In genomic region chr9:37800631-37801286, GRCh38 we compare ENCODE assay signal across 1 cellular context.
A peak's percentile ranks its signal among the peaks of the same experiment; 100 is the strongest.
TF ChIP-seq lines count a peak whose summit lies in the region.

TSS of gene DCAF10 (plus strand) at chr9:37800797. CDS start at chr9:37800867, 70 bp downstream.

TF ChIP-seq in K562, 482 proteins besides CTCF, POLR2A, EP300 and RAD21 (continued from another document and continues in another):
- no peak for TF ChIP-seq TAF15 (IDR thresholded peaks at IDR 0.05; ENCODE audit: low read depth, low read length)
- TF ChIP-seq HIVEP1 (CRISPR knock-in tag; IDR thresholded peaks at IDR 0.05) = no peak
- peak; percentile 67 to 72; a peak in 2 of 4 replicates for TF ChIP-seq FOXK2 (conservative IDR thresholded peaks at IDR 0.05 in 1 of 2, IDR thresholded peaks at IDR 0.05 in 1 of 2; ENCODE audit: low read depth in 2 of 2)
- no peak for TF ChIP-seq CEBPB (tag; IDR thresholded peaks at IDR 0.05)
- TF ChIP-seq NCOA1 (IDR thresholded peaks at IDR 0.05; ENCODE audit: low read depth) = peak; percentile 100
- no peak for TF ChIP-seq IRF9 (tag; IDR thresholded peaks at IDR 0.05)
- TF ChIP-seq ZBTB49 (CRISPR knock-in tag; IDR thresholded peaks at IDR 0.05; ENCODE audit: borderline replicate concordance) = peak; percentile 22; the same call in 1 of the 2 replicates
- 0 out of 2 replicates have a peak, but pooled peaks have one; percentile 3 for TF ChIP-seq NFRKB (IDR thresholded peaks at IDR 0.05; ENCODE audit: low read depth)
- TF ChIP-seq ELF1 (tag; IDR thresholded peaks at IDR 0.05) = no peak
- TF ChIP-seq PCBP2 (IDR thresholded peaks at IDR 0.05; ENCODE audit: low read depth, low read length, poor library complexity, severe bottlenecking) = no peak
- TF ChIP-seq U2AF1 (optimal IDR thresholded peaks at IDR 0.05; ENCODE audit: low read depth, low read length) = peak; percentile 99
- 0 out of 2 replicates have a peak, but pooled peaks have one; percentile 55 for TF ChIP-seq ELF4 (CRISPR knock-in tag; IDR thresholded peaks at IDR 0.05)
- no peak; the same call in none of the 2 replicates for TF ChIP-seq NR3C1 (CRISPR knock-in tag; IDR thresholded peaks at IDR 0.05)
- TF ChIP-seq TEAD4 (IDR thresholded peaks at IDR 0.05; ENCODE audit: low read length) = peak; percentile 59
- TF ChIP-seq TEAD4 (CRISPR knock-in tag; IDR thresholded peaks at IDR 0.05; ENCODE audit: borderline replicate concordance) = peak; percentile 12; the same call in 1 of the 2 replicates
- no peak for TF ChIP-seq ZBTB34 (CRISPR knock-in tag; IDR thresholded peaks at IDR 0.05)
- no peak for TF ChIP-seq RFX7 (CRISPR knock-in tag; IDR thresholded peaks at IDR 0.05)
- no peak for TF ChIP-seq ETS2 (tag; IDR thresholded peaks at IDR 0.05; ENCODE audit: borderline replicate concordance, poor library complexity, severe bottlenecking)
- peak; percentile 53; the same call in 1 of the 2 replicates for TF ChIP-seq CREB1 (IDR thresholded peaks at IDR 0.05)
- peak; percentile 79 for TF ChIP-seq CREB1 (CRISPR knock-in tag; IDR thresholded peaks at IDR 0.05)
- TF ChIP-seq, protein P1, sequence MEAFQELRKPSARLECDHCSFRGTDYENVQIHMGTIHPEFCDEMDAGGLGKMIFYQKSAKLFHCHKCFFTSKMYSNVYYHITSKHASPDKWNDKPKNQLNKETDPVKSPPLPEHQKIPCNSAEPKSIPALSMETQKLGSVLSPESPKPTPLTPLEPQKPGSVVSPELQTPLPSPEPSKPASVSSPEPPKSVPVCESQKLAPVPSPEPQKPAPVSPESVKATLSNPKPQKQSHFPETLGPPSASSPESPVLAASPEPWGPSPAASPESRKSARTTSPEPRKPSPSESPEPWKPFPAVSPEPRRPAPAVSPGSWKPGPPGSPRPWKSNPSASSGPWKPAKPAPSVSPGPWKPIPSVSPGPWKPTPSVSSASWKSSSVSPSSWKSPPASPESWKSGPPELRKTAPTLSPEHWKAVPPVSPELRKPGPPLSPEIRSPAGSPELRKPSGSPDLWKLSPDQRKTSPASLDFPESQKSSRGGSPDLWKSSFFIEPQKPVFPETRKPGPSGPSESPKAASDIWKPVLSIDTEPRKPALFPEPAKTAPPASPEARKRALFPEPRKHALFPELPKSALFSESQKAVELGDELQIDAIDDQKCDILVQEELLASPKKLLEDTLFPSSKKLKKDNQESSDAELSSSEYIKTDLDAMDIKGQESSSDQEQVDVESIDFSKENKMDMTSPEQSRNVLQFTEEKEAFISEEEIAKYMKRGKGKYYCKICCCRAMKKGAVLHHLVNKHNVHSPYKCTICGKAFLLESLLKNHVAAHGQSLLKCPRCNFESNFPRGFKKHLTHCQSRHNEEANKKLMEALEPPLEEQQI (IDR thresholded peaks at IDR 0.05) = peak; percentile 92
- peak; percentile 19; the same call in 1 of the 2 replicates for TF ChIP-seq ZFPM2 (CRISPR knock-in tag; IDR thresholded peaks at IDR 0.05)
- peak; percentile 88 for TF ChIP-seq RBFOX2 (IDR thresholded peaks at IDR 0.05; ENCODE audit: low read depth, low read length)
- no peak for TF ChIP-seq CHD1 (IDR thresholded peaks at IDR 0.05; ENCODE audit: low read length)
- no peak; the same call in 1 of the 2 replicates for TF ChIP-seq ZNF212 (CRISPR knock-in tag; IDR thresholded peaks at IDR 0.05)
- peak; percentile 69; the same call in 1 of the 2 replicates for TF ChIP-seq HDAC2 (IDR thresholded peaks at IDR 0.05)
- TF ChIP-seq EZH2 (IDR thresholded peaks at IDR 0.05; ENCODE audit: borderline replicate concordance, low read depth, low read length) = no peak
- TF ChIP-seq, protein P2, sequence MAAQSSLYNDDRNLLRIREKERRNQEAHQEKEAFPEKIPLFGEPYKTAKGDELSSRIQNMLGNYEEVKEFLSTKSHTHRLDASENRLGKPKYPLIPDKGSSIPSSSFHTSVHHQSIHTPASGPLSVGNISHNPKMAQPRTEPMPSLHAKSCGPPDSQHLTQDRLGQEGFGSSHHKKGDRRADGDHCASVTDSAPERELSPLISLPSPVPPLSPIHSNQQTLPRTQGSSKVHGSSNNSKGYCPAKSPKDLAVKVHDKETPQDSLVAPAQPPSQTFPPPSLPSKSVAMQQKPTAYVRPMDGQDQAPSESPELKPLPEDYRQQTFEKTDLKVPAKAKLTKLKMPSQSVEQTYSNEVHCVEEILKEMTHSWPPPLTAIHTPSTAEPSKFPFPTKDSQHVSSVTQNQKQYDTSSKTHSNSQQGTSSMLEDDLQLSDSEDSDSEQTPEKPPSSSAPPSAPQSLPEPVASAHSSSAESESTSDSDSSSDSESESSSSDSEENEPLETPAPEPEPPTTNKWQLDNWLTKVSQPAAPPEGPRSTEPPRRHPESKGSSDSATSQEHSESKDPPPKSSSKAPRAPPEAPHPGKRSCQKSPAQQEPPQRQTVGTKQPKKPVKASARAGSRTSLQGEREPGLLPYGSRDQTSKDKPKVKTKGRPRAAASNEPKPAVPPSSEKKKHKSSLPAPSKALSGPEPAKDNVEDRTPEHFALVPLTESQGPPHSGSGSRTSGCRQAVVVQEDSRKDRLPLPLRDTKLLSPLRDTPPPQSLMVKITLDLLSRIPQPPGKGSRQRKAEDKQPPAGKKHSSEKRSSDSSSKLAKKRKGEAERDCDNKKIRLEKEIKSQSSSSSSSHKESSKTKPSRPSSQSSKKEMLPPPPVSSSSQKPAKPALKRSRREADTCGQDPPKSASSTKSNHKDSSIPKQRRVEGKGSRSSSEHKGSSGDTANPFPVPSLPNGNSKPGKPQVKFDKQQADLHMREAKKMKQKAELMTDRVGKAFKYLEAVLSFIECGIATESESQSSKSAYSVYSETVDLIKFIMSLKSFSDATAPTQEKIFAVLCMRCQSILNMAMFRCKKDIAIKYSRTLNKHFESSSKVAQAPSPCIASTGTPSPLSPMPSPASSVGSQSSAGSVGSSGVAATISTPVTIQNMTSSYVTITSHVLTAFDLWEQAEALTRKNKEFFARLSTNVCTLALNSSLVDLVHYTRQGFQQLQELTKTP (IDR thresholded peaks at IDR 0.05; ENCODE audit: low read depth in 1 of 2, partially characterized antibody in 2 of 2) = no peak
- TF ChIP-seq LEF1 (IDR thresholded peaks at IDR 0.05) = peak; percentile 61
- no peak for TF ChIP-seq TCF7 (IDR thresholded peaks at IDR 0.05; ENCODE audit: borderline replicate concordance)
- TF ChIP-seq MAFF (IDR thresholded peaks at IDR 0.05; ENCODE audit: low read length) = no peak
- TF ChIP-seq GTF2F1 (IDR thresholded peaks at IDR 0.05; ENCODE audit: low read depth, low read length) = peak; percentile 81; the same call in 1 of the 2 replicates
- peak; percentile 46 for TF ChIP-seq MXD1 (CRISPR knock-in tag; IDR thresholded peaks at IDR 0.05; ENCODE audit: borderline replicate concordance, poor library complexity, severe bottlenecking)
- TF ChIP-seq FOXM1 (IDR thresholded peaks at IDR 0.05; ENCODE audit: low read depth) = 0 out of 2 replicates have a peak, but pooled peaks have one; percentile 21
- TF ChIP-seq FOXM1 (CRISPR knock-in tag; IDR thresholded peaks at IDR 0.05; ENCODE audit: low read depth) = no peak; the same call in 1 of the 2 replicates
- no peak for TF ChIP-seq ZNF318 (IDR thresholded peaks at IDR 0.05; ENCODE audit: borderline replicate concordance in 1 of 2, low read depth in 1 of 2)
- TF ChIP-seq NCOA6 (IDR thresholded peaks at IDR 0.05) = no peak
- TF ChIP-seq ZNF124 (CRISPR knock-in tag; IDR thresholded peaks at IDR 0.05) = 0 out of 2 replicates have a peak, but pooled peaks have one; percentile 57
- no peak for TF ChIP-seq ZC3H8 (IDR thresholded peaks at IDR 0.05)
- no peak for TF ChIP-seq SMARCC2 (IDR thresholded peaks at IDR 0.05; ENCODE audit: low read depth)
- TF ChIP-seq MTF1 (CRISPR knock-in tag; IDR thresholded peaks at IDR 0.05; ENCODE audit: borderline replicate concordance) = 0 out of 2 replicates have a peak, but pooled peaks have one; percentile 14
